10 cellular contexts compared by ENCODE assay signal in genomic region chr19:4371209-4371897, GRCh38. TPM values are rescaled to one million over a fixed set of nuclear protein-coding genes. Genes with fewer than 3 reads are reported as not detected.
DNase-seq lines count a peak whose midpoint lies in the region; ATAC-seq and TF ChIP-seq lines count a peak whose summit lies in the region.
"Had no signal": no experiment of that assay in that cellular context is flagged by ENCODE, and none has a peak within 500 bp of the region (broad histone marks: within the 10 kb centered on the region; RNA-seq: fewer than 3 reads in every experiment).

No MANE protein-coding gene starts in this region.

- H3F3A ChIP-seq in GM23248 (ENCODE audit: insufficient read depth), result peaks cover 46% of the 10 kb centered on the region

- no peak overlapping the region for H2BK12ac ChIP-seq in trophoblast cell (ENCODE audit: low read length)

- no peak overlapping the region for H3K23ac ChIP-seq in trophoblast cell (ENCODE audit: low read length)

- DNase-seq in GM23248 (no peak), NT2/D1 (ENCODE audit: low read depth, low spot score) (no peak), trophoblast cell (no peak), cerebellar cortex (ENCODE audit: low spot score) (no peak), ACHN (no peak), foreskin keratinocyte (no peak)
- DNase-seq in effector memory CD4-positive, alpha-beta T cell, result no peak
- DNase-seq: effector CD8-positive, alpha-beta T cell; Kasumi-1 had no signal

- H2BK5ac ChIP-seq in trophoblast cell (ENCODE audit: low read depth, low read length, poor library complexity), result no peak overlapping the region

- H2AFZ ChIP-seq in GM23248, result no peak overlapping the region
- H2AFZ ChIP-seq in trophoblast cell (ENCODE audit: insufficient read depth, low read length, poor library complexity), result no peak overlapping the region

- no peaks in the 10 kb centered on the region for H3K9me2 ChIP-seq in GM23248 (ENCODE audit: insufficient read depth)

- no peak overlapping the region for H2AK5ac ChIP-seq in trophoblast cell (ENCODE audit: low read length)

- ATAC-seq in HG02938 (IDR thresholded peaks at IDR 0.05; ENCODE audit: unreplicated experiment) (no peak), foreskin keratinocyte (no peak)

- H3K9ac ChIP-seq in GM23248 (peak overlapping the region; percentile 6; the same call in 1 of the 2 replicates), NT2/D1 (ENCODE audit: insufficient read length, low read depth) (peak overlapping the region; percentile 27), trophoblast cell (ENCODE audit: low read length) (no peak overlapping the region)

- no peak overlapping the region for H4K8ac ChIP-seq in trophoblast cell (ENCODE audit: low read depth, low read length)

- peak overlapping the region; percentile 97 for H3K27ac ChIP-seq in GM23248
- peak overlapping the region; percentile 18 for H3K27ac ChIP-seq in effector memory CD4-positive, alpha-beta T cell (ENCODE audit: insufficient read depth, low read length, poor library complexity, severe bottlenecking)
- no peak overlapping the region for H3K27ac ChIP-seq in trophoblast cell (ENCODE audit: low read depth, low read length)
- H3K27ac ChIP-seq in foreskin keratinocyte, result no peak overlapping the region

- H3K4me2 ChIP-seq in GM23248 (ENCODE audit: unreplicated experiment) (no peak overlapping the region), trophoblast cell (ENCODE audit: low read length) (no peak overlapping the region)

- H3K79me1 ChIP-seq in trophoblast cell (ENCODE audit: low read length), result peaks cover 28% of the 10 kb centered on the region

- H3K18ac ChIP-seq in trophoblast cell (ENCODE audit: low read length), result peak overlapping the region; percentile 7

- no peaks in the 10 kb centered on the region for H3K27me3 ChIP-seq in GM23248 (replicated peaks; ENCODE audit: insufficient read depth)
- H3K27me3 ChIP-seq in NT2/D1 (ENCODE audit: insufficient read depth, insufficient read length), result no peaks in the 10 kb centered on the region
- H3K27me3 ChIP-seq in effector memory CD4-positive, alpha-beta T cell (replicated peaks; ENCODE audit: control insufficient read depth, insufficient read depth, low read length, poor library complexity, severe bottlenecking), result no peaks in the 10 kb centered on the region
- no peaks in the 10 kb centered on the region for H3K27me3 ChIP-seq in trophoblast cell (ENCODE audit: insufficient read depth, low read length)
- no peaks in the 10 kb centered on the region for H3K27me3 ChIP-seq in foreskin keratinocyte

- H3K4ac ChIP-seq in trophoblast cell (ENCODE audit: low read depth, low read length), result no peak overlapping the region

- H3K79me2 ChIP-seq in GM23248 (ENCODE audit: insufficient read depth) (peaks cover 88% of the 10 kb centered on the region), trophoblast cell (ENCODE audit: control insufficient read depth, insufficient read depth, low read length, poor library complexity) (peaks cover 26% of the 10 kb centered on the region)

- no peaks in the 10 kb centered on the region for H4K20me1 ChIP-seq in GM23248 (ENCODE audit: insufficient read depth)

- H3K9me3 ChIP-seq in GM23248 (ENCODE audit: low read depth) (no peaks in the 10 kb centered on the region), NT2/D1 (ENCODE audit: insufficient read depth, low read length) (no peaks in the 10 kb centered on the region), trophoblast cell (ENCODE audit: insufficient read depth, low read depth, low read length) (peaks cover 2% of the 10 kb centered on the region)
- no peaks in the 10 kb centered on the region for H3K9me3 ChIP-seq in effector memory CD4-positive, alpha-beta T cell (ENCODE audit: control insufficient read depth, low read length)

- no peak overlapping the region for H2BK120ac ChIP-seq in trophoblast cell (ENCODE audit: insufficient read depth, low read length, poor library complexity)

- H3K36me3 ChIP-seq in GM23248 (ENCODE audit: low read depth) (no peaks in the 10 kb centered on the region), NT2/D1 (ENCODE audit: insufficient read depth, insufficient read length, low read length) (peaks cover 52% of the 10 kb centered on the region), trophoblast cell (ENCODE audit: control insufficient read depth in 1 of 2, insufficient read depth in 2 of 2, low read length in 2 of 2) (peaks cover 33 to 36% of the 10 kb centered on the region in 2 experiments)
- H3K36me3 ChIP-seq in effector memory CD4-positive, alpha-beta T cell (ENCODE audit: control insufficient read depth, insufficient read depth, low read length), result peaks cover 9% of the 10 kb centered on the region

- H4K91ac ChIP-seq in trophoblast cell (ENCODE audit: low read depth, low read length), result no peak overlapping the region

- no peak overlapping the region for H3K14ac ChIP-seq in trophoblast cell (ENCODE audit: low read length)

- 73 to 74% methylated on average over 24 to 26 of the region's 26 CpGs for WGBS in GM23248 (ENCODE audit: low coverage in 1 of 2, low lambda C conversion rate in 2 of 2, missing lambda C conversion rate in 2 of 2), 2 experiments
- no CpG with 5 or more reads among the region's 26 CpGs for WGBS in trophoblast cell (ENCODE audit: extremely low coverage, insufficient coverage, insufficient read length)

- no peak for TF ChIP-seq CTCF in foreskin keratinocyte (conservative IDR thresholded peaks at IDR 0.05)

- in situ Hi-C loops in GM23248 (cut with MboI) (no loop called here), ACHN (cut with HindIII; ENCODE audit: low pct_ligation_motif_present, low pct_unique_long_range_greater_than_20kb, low sequenced_read_pairs) (no loop called here)

- H3K4me3 ChIP-seq in GM23248 (no peak overlapping the region), NT2/D1 (ENCODE audit: insufficient read length, low read depth) (no peak overlapping the region), trophoblast cell (ENCODE audit: low read depth, low read length) (no peak overlapping the region)
- no peak overlapping the region for H3K4me3 ChIP-seq in effector memory CD4-positive, alpha-beta T cell (ENCODE audit: insufficient read depth, low read depth, low read length, poor library complexity, severe bottlenecking)

- H4K12ac ChIP-seq in trophoblast cell (ENCODE audit: low read depth, low read length), result no peak overlapping the region

- H3K4me1 ChIP-seq in GM23248 (ENCODE audit: insufficient read depth) (peaks cover 77% of the 10 kb centered on the region), NT2/D1 (ENCODE audit: insufficient read depth, insufficient read length) (peaks cover 50% of the 10 kb centered on the region), trophoblast cell (ENCODE audit: control insufficient read depth in 1 of 2, insufficient read depth in 2 of 2, low read length in 2 of 2) (peaks cover 40 to 44% of the 10 kb centered on the region in 2 experiments), foreskin keratinocyte (peaks cover 28% of the 10 kb centered on the region)
- peaks cover 54% of the 10 kb centered on the region for H3K4me1 ChIP-seq in effector memory CD4-positive, alpha-beta T cell (ENCODE audit: control insufficient read depth, insufficient read depth, low read length, poor library complexity, severe bottlenecking)

RNA-seq across cellular contexts. Expression of gene MPND, which starts 28.0 kb away (rescaled TPM):
- 3.0 and 6.2 TPM in 2 replicates for total RNA-seq in GM23248 (2014; rRNA removed; shearing (Covaris generic))
- polyA plus RNA-seq in GM23248 (2016; fragmentation: Nextera tagmentation; extraction: Ambion mirVana) (5.0 and 8.4 TPM in 2 replicates), foreskin keratinocyte (15.2 and 15.5 TPM in 2 replicates)
- 13.8 and 15.3 TPM in 2 replicates for polyA plus RNA-seq in trophoblast cell (2013)
- total RNA-seq in foreskin keratinocyte, result 10.0 and 10.9 TPM in 2 replicates

RNA-seq across cellular contexts. Expression of gene SH3GL1, which starts 29.0 kb away (rescaled TPM):
- 114 and 141 TPM in 2 replicates for total RNA-seq in GM23248 (2014; rRNA removed; shearing (Covaris generic))
- 151 and 159 TPM in 2 replicates for polyA plus RNA-seq in GM23248 (2016; fragmentation: Nextera tagmentation; extraction: Ambion mirVana)
- polyA plus RNA-seq in trophoblast cell (2013), result 134 and 142 TPM in 2 replicates
- total RNA-seq in foreskin keratinocyte, result 71.9 and 74.2 TPM in 2 replicates
- 85.5 and 88.1 TPM in 2 replicates for polyA plus RNA-seq in foreskin keratinocyte

RNA-seq across cellular contexts. Expression of gene CHAF1A, which starts 31.1 kb away (rescaled TPM):
- 9.1 and 11.6 TPM in 2 replicates for total RNA-seq in GM23248 (2014; rRNA removed; shearing (Covaris generic))
- polyA plus RNA-seq in GM23248 (2016; fragmentation: Nextera tagmentation; extraction: Ambion mirVana) (11.9 and 12.6 TPM in 2 replicates), foreskin keratinocyte (24.7 and 29.6 TPM in 2 replicates)
- 27.6 and 28.9 TPM in 2 replicates for polyA plus RNA-seq in trophoblast cell (2013)
- total RNA-seq in foreskin keratinocyte, result 35.5 and 41.6 TPM in 2 replicates

RNA-seq across cellular contexts. Expression of gene STAP2, which starts 32.7 kb away (rescaled TPM):
- total RNA-seq in GM23248 (2014; rRNA removed; shearing (Covaris generic)), result 1.8 and 6.4 TPM in 2 replicates
- polyA plus RNA-seq in GM23248 (2016; fragmentation: Nextera tagmentation; extraction: Ambion mirVana) (1.7 TPM in 2 replicates), foreskin keratinocyte (75.0 and 84.2 TPM in 2 replicates)
- 41.8 and 46.1 TPM in 2 replicates for polyA plus RNA-seq in trophoblast cell (2013)
- 65.5 and 76.1 TPM in 2 replicates for total RNA-seq in foreskin keratinocyte

Comparison
In these comparisons a context has a peak if more than half of its experiments do, and no peak if none do; other contexts are left out.
1. H3K27ac ChIP-seq: peak in GM23248 (single experiment) and effector memory CD4-positive, alpha-beta T cell (single experiment); none in trophoblast cell (single experiment) and foreskin keratinocyte (single experiment).